ENCODE assay signal across 8 cellular contexts in the genomic region with DNA sequence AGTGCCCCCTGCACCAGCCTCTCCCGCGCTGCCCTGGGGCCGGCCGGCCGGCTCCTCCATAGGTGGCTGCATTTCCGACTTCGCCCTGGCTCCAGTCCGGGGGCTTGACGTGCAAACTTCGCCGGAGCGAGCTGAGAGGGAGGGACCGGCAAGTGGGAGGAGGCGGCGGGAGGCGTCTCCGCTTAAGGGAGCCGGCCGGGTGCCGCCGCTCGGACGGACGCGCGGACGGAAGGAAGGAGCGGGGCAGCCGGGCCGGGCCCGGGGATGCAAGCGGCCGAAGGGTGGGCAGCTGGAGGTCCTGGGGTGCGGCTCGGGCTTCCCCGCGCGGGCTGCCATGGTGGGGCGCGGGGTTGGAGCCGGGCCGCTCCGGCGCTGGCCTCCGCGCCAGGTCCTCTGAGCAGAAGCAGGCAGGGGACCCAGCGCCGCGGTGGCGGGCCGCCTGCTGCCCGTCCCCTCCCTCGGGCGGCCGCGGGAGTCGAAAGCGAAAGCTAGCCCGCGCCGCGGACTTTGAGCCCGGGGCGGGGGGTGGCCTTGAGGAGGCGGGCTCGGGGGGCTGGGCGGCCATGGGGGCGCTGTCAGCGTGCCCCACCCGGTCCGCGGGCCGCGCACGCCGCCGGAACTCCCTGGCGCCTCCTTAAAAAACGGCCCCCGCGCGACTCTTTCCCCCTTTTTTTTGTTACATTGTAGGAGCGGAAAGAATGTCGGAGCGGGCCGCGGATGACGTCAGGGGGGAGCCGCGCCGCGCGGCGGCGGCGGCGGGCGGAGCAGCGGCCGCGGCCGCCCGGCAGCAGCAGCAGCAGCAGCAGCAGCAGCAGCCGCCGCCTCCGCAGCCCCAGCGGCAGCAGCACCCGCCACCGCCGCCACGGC. TPM values are rescaled to one million over a fixed set of nuclear protein-coding genes. Genes with fewer than 3 reads are reported as not detected.
DNase-seq lines count a peak whose midpoint lies in the region; ATAC-seq, FAIRE-seq and TF ChIP-seq lines count a peak whose summit lies in the region.

Gene SCAANT1 (minus strand): TSS at position 483 of the 867 bp plus-strand sequence.

- peak within 1 kb of the TSS; percentile 75 for H3K4me3 ChIP-seq in WERI-Rb-1 (ENCODE audit: low read depth, low read length)
- peak within 1 kb of the TSS; percentile 89 to 96 (median 95) for H3K4me3 ChIP-seq in breast epithelium
- H3K4me3 ChIP-seq in small intestine (ENCODE audit: low read depth in 1 of 2, low read length in 2 of 2) = peak within 1 kb of the TSS; percentile 89 to 91

- ATAC-seq in HG02885 (IDR thresholded peaks at IDR 0.05; ENCODE audit: poor library complexity, unreplicated experiment) = peak; percentile 77

- peaks cover 5 to 6% of the 10 kb centered on the region in 2 donors for H3K4me1 ChIP-seq in breast epithelium
- peaks cover 2% of the 10 kb centered on the region in 2 donors for H3K4me1 ChIP-seq in small intestine (ENCODE audit: control insufficient read depth in 2 of 2, insufficient read depth in 1 of 2, low read depth in 1 of 2, low read length in 1 of 2)

- TF ChIP-seq POLR2A in breast epithelium (IDR thresholded peaks at IDR 0.05) = peak; percentile 17

- intact Hi-C loops in breast epithelium (cut with DNase I; ENCODE audit: low total_unique reads) = no loop called here

- DNase-seq in NCI-H2081 (lab: John Stamatoyannopoulos, UW) = peak; percentile 64 to 74
- no peak for DNase-seq in NCI-H2081 treated with DMSO at 0.1 percent for 48 hours (lab: John Stamatoyannopoulos, UW)
- peak; percentile 63 for DNase-seq in NCI-H2171 (lab: John Stamatoyannopoulos, UW)
- DNase-seq in WERI-Rb-1 = peak; percentile 83
- peak; percentile 80 to 85 for DNase-seq in breast epithelium (ENCODE audit: low spot score in 2 of 2)
- DNase-seq in iPS-NIHi7 (ENCODE audit: extremely low spot score) = peak; percentile 83
- DNase-seq in small intestine = peak; percentile 94

- peaks cover 23% of the 10 kb centered on the region for H3K36me3 ChIP-seq in WERI-Rb-1
- H3K36me3 ChIP-seq in breast epithelium = no peaks in the 10 kb centered on the region
- no peaks in the 10 kb centered on the region for H3K36me3 ChIP-seq in small intestine (ENCODE audit: control insufficient read depth in 2 of 2, insufficient read depth in 2 of 2, low read length in 2 of 2)

- TF ChIP-seq CTCF in WERI-Rb-1 (IDR thresholded peaks at IDR 0.05; ENCODE audit: low read depth, low read length) = 0 out of 2 replicates have a peak, but pooled peaks have one; percentile 0
- peak; percentile 0 to 39 (median 30) for TF ChIP-seq CTCF in breast epithelium (IDR thresholded peaks at IDR 0.05)

- H3K27me3 ChIP-seq in WERI-Rb-1 (ENCODE audit: insufficient read depth, low read depth, severe bottlenecking) = no peaks in the 10 kb centered on the region
- no peaks in the 10 kb centered on the region for H3K27me3 ChIP-seq in breast epithelium
- no peaks in the 10 kb centered on the region for H3K27me3 ChIP-seq in small intestine (ENCODE audit: control insufficient read depth in 2 of 2, insufficient read depth in 2 of 2, low read length in 2 of 2)

- no peak for FAIRE-seq in small intestine (lab: Jason Lieb, UNC)

- 0 to 1% (median 1%) methylated on average over 64 to 111 of the region's 111 CpGs for WGBS in small intestine, 3 donors

- H3K9me3 ChIP-seq in WERI-Rb-1 (ENCODE audit: severe bottlenecking) = no peaks in the 10 kb centered on the region
- no peaks in the 10 kb centered on the region for H3K9me3 ChIP-seq in breast epithelium
- H3K9me3 ChIP-seq in small intestine (ENCODE audit: control insufficient read depth, low read depth) = no peaks in the 10 kb centered on the region

- H3K27ac ChIP-seq in WERI-Rb-1 = peak within 1 kb of the TSS; percentile 84
- H3K27ac ChIP-seq in breast epithelium = peak within 1 kb of the TSS; percentile 99
- H3K27ac ChIP-seq in small intestine (ENCODE audit: low read depth in 1 of 2, low read length in 1 of 2) = peak within 1 kb of the TSS; percentile 93 to 99

RNA-seq across cellular contexts. Expression of gene SCAANT1, which starts in this region (rescaled TPM):
- not detected for total RNA-seq in breast epithelium
- polyA plus RNA-seq in small intestine = not detected

Comparison
In these comparisons a context has a peak if more than half of its experiments do, and no peak if none do; other contexts are left out.
1. Peak in DNase-seq, H3K4me3 ChIP-seq and H3K27ac ChIP-seq in breast epithelium; RNA of the gene not detected or under 1 TPM.
2. Peak in DNase-seq, H3K4me3 ChIP-seq and H3K27ac ChIP-seq in small intestine; RNA of the gene not detected or under 1 TPM.